In the genomic region with DNA sequence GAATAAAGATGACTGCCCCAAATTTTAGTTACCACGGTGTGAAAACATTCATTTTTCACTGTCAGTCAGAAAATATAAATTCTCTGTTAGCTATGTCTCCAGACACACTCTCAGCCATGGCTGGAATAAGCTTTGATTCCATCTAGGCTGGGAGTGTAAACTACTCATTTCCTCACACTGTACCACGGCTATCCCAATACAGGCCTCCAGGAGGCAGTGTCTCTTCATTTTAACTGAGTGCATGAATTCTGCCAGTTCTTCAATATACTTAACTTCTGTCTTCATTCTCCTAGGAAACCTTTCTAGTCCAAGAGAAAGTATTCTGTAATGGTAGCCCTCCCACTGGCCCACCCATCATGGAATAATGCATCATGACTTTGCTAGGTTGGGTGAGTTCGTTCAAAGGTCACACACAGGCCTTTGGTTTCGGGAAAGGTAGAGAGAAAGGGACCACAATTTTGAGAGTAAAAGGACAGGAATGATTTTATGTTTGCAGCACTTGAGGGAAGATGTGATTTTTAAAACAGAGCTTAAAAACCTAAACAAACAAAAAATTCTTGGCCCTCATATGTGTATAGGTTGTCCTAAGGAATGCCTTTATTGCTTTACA, we compare ENCODE assay signal across 8 cellular contexts.
A peak's percentile ranks its signal among the peaks of the same experiment; 100 is the strongest.
DNase-seq lines count a peak whose midpoint lies in the region; ATAC-seq and TF ChIP-seq lines count a peak whose summit lies in the region.

No MANE protein-coding gene starts in this region.

- no peak overlapping the region for H3K9ac ChIP-seq in GM23248

- intact Hi-C loops in esophagus squamous epithelium (cut with DNase I) = loop anchor here (5.0 to 10.0 kb wide), 2 partner anchors 145 to 293 kb away; no protein-coding TSS in a partner anchor
- intact Hi-C loops in naive thymus-derived CD4-positive, alpha-beta T cell (cut with micrococcal nuclease) = loop anchor here (1.0 to 10.0 kb wide), 4 partner anchors 145 to 643 kb away; no protein-coding TSS in a partner anchor

- H3K79me2 ChIP-seq in GM23248 (ENCODE audit: insufficient read depth) = no peaks in the 10 kb centered on the region

- in situ Hi-C loops in GM23248 (cut with MboI) (loop anchor here (10.0 kb wide), 2 partner anchors 293 to 817 kb away; no protein-coding TSS in a partner anchor), KBM-7 (cut with MboI; ENCODE audit: low pct_unique_long_range_greater_than_20kb, low sequenced_read_pairs) (no loop called here)

- H3K27ac ChIP-seq in GM23248 (no peak overlapping the region), esophagus squamous epithelium (no peak overlapping the region)
- no peak overlapping the region for H3K27ac ChIP-seq in naive thymus-derived CD4-positive, alpha-beta T cell (ENCODE audit: low read depth, low read length)

- CTCF ChIA-PET in naive thymus-derived CD4-positive, alpha-beta T cell (lab: Charles Lee) = no interaction called here

- H3K27me3 Mint-ChIP-seq in T-helper 17 cell = peaks cover under 1% of the 10 kb centered on the region
- no peaks in the 10 kb centered on the region for H3K27me3 Mint-ChIP-seq in naive thymus-derived CD4-positive, alpha-beta T cell

- DNase-seq in stimulated activated CD4-positive, alpha-beta T cell treated with anti-CD3 and anti-CD28 coated beads, Interleukin-15, amount 100 ng/mL, for 24 hours = peak; percentile 55
- DNase-seq in stimulated activated CD4-positive, alpha-beta T cell treated with anti-CD3 and anti-CD28 coated beads, Interleukin-4, amount 100 ng/mL, for 4 hours = no peak
- DNase-seq in GM23248 (peak; percentile 68), KBM-7 (peak; percentile 57), T-helper 17 cell (no peak), esophagus squamous epithelium (lab: John Stamatoyannopoulos, UW) (no peak), GOT3 (lab: John Stamatoyannopoulos, UW) (no peak)
- DNase-seq in naive thymus-derived CD4-positive, alpha-beta T cell = peak in 1 of 9 donors; percentile 2

- no peak for TF ChIP-seq POLR2A in esophagus squamous epithelium (IDR thresholded peaks at IDR 0.05)

- POLR2A ChIA-PET in naive thymus-derived CD4-positive, alpha-beta T cell (lab: Charles Lee) = no interaction called here

- no peaks in the 10 kb centered on the region for H3K4me1 Mint-ChIP-seq in T-helper 17 cell
- no peaks in the 10 kb centered on the region for H3K4me1 Mint-ChIP-seq in naive thymus-derived CD4-positive, alpha-beta T cell

- peak; percentile 63 for ATAC-seq in T-helper 17 cell
- peak; percentile 70 for ATAC-seq in naive thymus-derived CD4-positive, alpha-beta T cell

- no peak overlapping the region for H2AFZ ChIP-seq in GM23248

- H3K9me2 ChIP-seq in GM23248 (ENCODE audit: insufficient read depth) = no peaks in the 10 kb centered on the region

- 50 to 52% methylated on average over 4 of the region's 4 CpGs for WGBS in GM23248 (ENCODE audit: low coverage in 1 of 2, low lambda C conversion rate in 2 of 2, missing lambda C conversion rate in 2 of 2), 2 experiments
- 37 to 48% methylated on average over 4 of the region's 4 CpGs for WGBS in esophagus squamous epithelium, 2 donors

- H3K36me3 ChIP-seq in GM23248 (ENCODE audit: low read depth) (no peaks in the 10 kb centered on the region), esophagus squamous epithelium (no peaks in the 10 kb centered on the region)
- H3K36me3 ChIP-seq in naive thymus-derived CD4-positive, alpha-beta T cell (ENCODE audit: control insufficient read depth in 2 of 3, insufficient read depth in 3 of 3, low read length in 3 of 3) = no peaks in the 10 kb centered on the region

- no peak overlapping the region for H3K4me3 Mint-ChIP-seq in T-helper 17 cell
- no peak overlapping the region for H3K4me3 Mint-ChIP-seq in naive thymus-derived CD4-positive, alpha-beta T cell

- H3K27ac Mint-ChIP-seq in T-helper 17 cell = no peak overlapping the region
- H3K27ac Mint-ChIP-seq in naive thymus-derived CD4-positive, alpha-beta T cell = no peak overlapping the region

- no peak overlapping the region for H3K4me2 ChIP-seq in GM23248 (ENCODE audit: unreplicated experiment)

- H3K9me3 Mint-ChIP-seq in naive thymus-derived CD4-positive, alpha-beta T cell = peaks cover 0 to 10% (median 0%) of the 10 kb centered on the region in 11 donors

- TF ChIP-seq CTCF in esophagus squamous epithelium (IDR thresholded peaks at IDR 0.05) = peak; percentile 52 to 79 (median 70)

- H3K4me3 ChIP-seq in GM23248 (no peak overlapping the region), esophagus squamous epithelium (no peak overlapping the region)
- no peak overlapping the region for H3K4me3 ChIP-seq in naive thymus-derived CD4-positive, alpha-beta T cell (ENCODE audit: low read length)

- no peaks in the 10 kb centered on the region for H3K4me1 ChIP-seq in GM23248 (ENCODE audit: insufficient read depth)
- H3K4me1 ChIP-seq in esophagus squamous epithelium = peaks cover 0 to 4% (median 0%) of the 10 kb centered on the region in 3 donors
- H3K4me1 ChIP-seq in naive thymus-derived CD4-positive, alpha-beta T cell (ENCODE audit: control insufficient read depth in 2 of 2, insufficient read depth in 2 of 2, low read length in 2 of 2) = no peaks in the 10 kb centered on the region

- H3K27me3 ChIP-seq in GM23248 (replicated peaks; ENCODE audit: insufficient read depth) = no peaks in the 10 kb centered on the region
- no peaks in the 10 kb centered on the region for H3K27me3 ChIP-seq in esophagus squamous epithelium
- H3K27me3 ChIP-seq in naive thymus-derived CD4-positive, alpha-beta T cell (ENCODE audit: control insufficient read depth in 2 of 2, insufficient read depth in 2 of 2, low read length in 2 of 2) = no peaks in the 10 kb centered on the region

- no peaks in the 10 kb centered on the region for H3K36me3 Mint-ChIP-seq in T-helper 17 cell (ENCODE audit: low read depth)
- no peaks in the 10 kb centered on the region for H3K36me3 Mint-ChIP-seq in naive thymus-derived CD4-positive, alpha-beta T cell

- H3F3A ChIP-seq in GM23248 (ENCODE audit: insufficient read depth) = no peaks in the 10 kb centered on the region

- no peaks in the 10 kb centered on the region for H4K20me1 ChIP-seq in GM23248 (ENCODE audit: insufficient read depth)

- H3K9me3 ChIP-seq in GM23248 (ENCODE audit: low read depth) (no peaks in the 10 kb centered on the region), T-helper 17 cell (ENCODE audit: control insufficient read depth, low read length, poor library complexity, severe bottlenecking) (no peaks in the 10 kb centered on the region), esophagus squamous epithelium (no peaks in the 10 kb centered on the region)
- no peaks in the 10 kb centered on the region for H3K9me3 ChIP-seq in naive thymus-derived CD4-positive, alpha-beta T cell (ENCODE audit: control insufficient read depth in 2 of 3, low read length in 3 of 3)

Comparison
In these comparisons a context has a peak if more than half of its experiments do, and no peak if none do; other contexts are left out.
1. DNase-seq: peak in stimulated activated CD4-positive, alpha-beta T cell treated with anti-CD3 and anti-CD28 coated beads, Interleukin-15, amount 100 ng/mL, for 24 hours (single experiment), GM23248 (single experiment) and KBM-7 (single experiment); none in stimulated activated CD4-positive, alpha-beta T cell treated with anti-CD3 and anti-CD28 coated beads, Interleukin-4, amount 100 ng/mL, for 4 hours (0 of 2), T-helper 17 cell (0 of 3), esophagus squamous epithelium (single experiment) and GOT3 (single experiment).